In genomic region chr1:75341537-75341936, GRCh38 we compare ENCODE assay signal across 15 cellular contexts.
DNase-seq lines count a peak whose midpoint lies in the region; ATAC-seq and TF ChIP-seq lines count a peak whose summit lies in the region.
"Had no signal": no experiment of that assay in that cellular context is flagged by ENCODE, and none has a peak within 500 bp of the region (broad histone marks: within the 10 kb centered on the region; RNA-seq: fewer than 3 reads in every experiment).

No MANE protein-coding gene starts in this region.

- no peaks in the 10 kb centered on the region for H4K20me1 ChIP-seq in OCI-LY3 (ENCODE audit: insufficient read depth, low read length)

- H3K79me2 ChIP-seq in OCI-LY3 (ENCODE audit: low read length) = no peaks in the 10 kb centered on the region

- POLR2A ChIA-PET in RWPE1 (lab: Yijun Ruan, JAX; ENCODE audit: low non-redundant PET) = no interaction called here

- DNase-seq in activated CD8-positive, alpha-beta memory T cell treated with anti-CD3 and anti-CD28 coated beads, Interleukin-2, amount 50 U/mL, for 48 hours = no peak
- DNase-seq in RWPE1 (ENCODE audit: low spot score) (no peak), WERI-Rb-1 (no peak), NCI-H748 (lab: John Stamatoyannopoulos, UW; ENCODE audit: unreplicated experiment) (no peak)
- DNase-seq: activated CD4-positive, alpha-beta T cell treated with anti-CD3 and anti-CD28 coated beads, Interleukin-2, amount 50 U/mL, for 1 hour; activated naive CD4-positive, alpha-beta T cell treated with anti-CD3 and anti-CD28 coated beads for 36 hours; caudate nucleus; EL; NCI-H1105 treated with DMSO at 0.1 percent for 48 hours; NCI-H774; SK-N-SH had no signal

- H3K27me3 ChIP-seq in OCI-LY3 (ENCODE audit: low read depth, low read length) = no peaks in the 10 kb centered on the region
- H3K27me3 ChIP-seq in WERI-Rb-1 (ENCODE audit: insufficient read depth, low read depth, severe bottlenecking) = no peaks in the 10 kb centered on the region

- TF ChIP-seq CTCF in OCI-LY3 (IDR thresholded peaks at IDR 0.05; ENCODE audit: low read depth, low read length) (no peak), RWPE1 (conservative IDR thresholded peaks at IDR 0.05; ENCODE audit: low read depth) (no peak), WERI-Rb-1 (IDR thresholded peaks at IDR 0.05; ENCODE audit: low read depth, low read length) (no peak)

- H3K36me3 ChIP-seq in OCI-LY3 (replicated peaks; ENCODE audit: low read depth, low read length) (no peaks in the 10 kb centered on the region), WERI-Rb-1 (no peaks in the 10 kb centered on the region)

- H3K9me3 ChIP-seq in OCI-LY3 (ENCODE audit: insufficient read depth, low read length) = no peaks in the 10 kb centered on the region
- H3K9me3 ChIP-seq in WERI-Rb-1 (ENCODE audit: severe bottlenecking) = no peaks in the 10 kb centered on the region
- H3K9me3 ChIP-seq: SK-N-SH had no signal

- CTCF ChIA-PET in RWPE1 (lab: Yijun Ruan, JAX) = no interaction called here

- no peak overlapping the region for H2AFZ ChIP-seq in OCI-LY3 (ENCODE audit: low read depth, low read length)

- H3K4me3 ChIP-seq in OCI-LY3 (ENCODE audit: low read length) (no peak overlapping the region), WERI-Rb-1 (ENCODE audit: low read depth, low read length) (no peak overlapping the region)

- peak overlapping the region; percentile 40 for H3K4me2 ChIP-seq in OCI-LY3 (ENCODE audit: low read length)
- H3K4me2 ChIP-seq: SK-N-SH had no signal

- H3K4me1 ChIP-seq in OCI-LY3 (ENCODE audit: low read length) = peaks cover 43% of the 10 kb centered on the region

- no peak overlapping the region for H3K9ac ChIP-seq in OCI-LY3 (ENCODE audit: low read length)
- H3K9ac ChIP-seq: SK-N-SH had no signal

- ATAC-seq in GM18511 (IDR thresholded peaks at IDR 0.05; ENCODE audit: unreplicated experiment) (peak; percentile 52), GM21423 (IDR thresholded peaks at IDR 0.05; ENCODE audit: unreplicated experiment) (peak; percentile 41), HG02981 (IDR thresholded peaks at IDR 0.05; ENCODE audit: unreplicated experiment) (peak; percentile 32)

- H3K27ac ChIP-seq in OCI-LY3 (ENCODE audit: low read length) (no peak overlapping the region), RWPE1 (no peak overlapping the region), WERI-Rb-1 (no peak overlapping the region)
